In genomic region chr15:70250208-70251201, GRCh38 we compare ENCODE assay signal across 20 cellular contexts.
DNase-seq lines count a peak whose midpoint lies in the region; ATAC-seq and TF ChIP-seq lines count a peak whose summit lies in the region.
"Had no signal": no experiment of that assay in that cellular context is flagged by ENCODE, and none has a peak within 500 bp of the region (broad histone marks: within the 10 kb centered on the region; RNA-seq: fewer than 3 reads in every experiment).

No MANE protein-coding gene starts in this region.

- POLR2A ChIA-PET in HEK293 (lab: Yijun Ruan, JAX) (interaction anchor here (1.6 kb wide), 1 partner anchor 151 kb away, joined by 6 read pairs; no protein-coding TSS in a partner anchor), WTC11 (lab: Charles Lee) (no interaction called here)

- no peak overlapping the region for H3K27ac ChIP-seq in BLaER1 treated with 17β-estradiol and CSF1 and Interleukin-3, amounts not matched to agents 10 nM and 100 nM
- no peak overlapping the region for H3K27ac ChIP-seq in HEK293 (ENCODE audit: extremely low read depth, low read depth, low read length)
- peak overlapping the region in 1 of 2 donors; percentile 62 for H3K27ac ChIP-seq in ovary
- H3K27ac ChIP-seq in upper lobe of right lung, result no peak overlapping the region
- H3K27ac ChIP-seq: brain microvascular endothelial cell, coronary artery, vagina had no signal

- TF ChIP-seq CTCF in HEK293 (tag by site-specific recombination; IDR thresholded peaks at IDR 0.05) (no peak), chondrocyte (IDR thresholded peaks at IDR 0.05) (no peak), ovary (IDR thresholded peaks at IDR 0.05) (no peak), WTC11 (IDR thresholded peaks at IDR 0.05) (no peak), upper lobe of right lung (IDR thresholded peaks at IDR 0.05) (no peak)

- DNase-seq in chondrocyte (ENCODE audit: low spot score) (peak; percentile 88), ovary (peak; percentile 66 to 81 (median 70)), WTC11 (ENCODE audit: low spot score) (no peak), upper lobe of right lung (no peak), UCSD-AML1 (lab: John Stamatoyannopoulos, UW; ENCODE audit: unreplicated experiment) (no peak)
- DNase-seq: activated CD8-positive, alpha-beta memory T cell treated with anti-CD3 and anti-CD28 coated beads, Interleukin-2, amount 50 U/mL, for 4 hours; activated gamma-delta T cell; brain microvascular endothelial cell; GF-D8; kidney glomerular epithelial cell; MG63; naive thymus-derived CD4-positive, alpha-beta T cell; substantia nigra had no signal

- intact Hi-C loops in ovary (cut with DNase I) (loop anchor here in 2 of 4 donors (10.0 kb wide), 2 partner anchors 156 to 766 kb away; partner anchors contain the start of gene TLE3 (in 1 of the 2)), upper lobe of right lung (cut with DNase I) (no loop called here)

- H3K27me3 Mint-ChIP-seq in chondrocyte (ENCODE audit: low read depth) (peaks cover 30% of the 10 kb centered on the region), WTC11 (ENCODE audit: low read depth) (no peaks in the 10 kb centered on the region)

- no peak overlapping the region for H3K4me3 Mint-ChIP-seq in chondrocyte (ENCODE audit: unreplicated experiment)
- H3K4me3 Mint-ChIP-seq in WTC11, result no peak overlapping the region
- H3K4me3 Mint-ChIP-seq: naive thymus-derived CD4-positive, alpha-beta T cell; T-helper 2 cell treated with Interferon-gamma antibody and Interleukin-4, amounts not matched to agents 5 μg/mL and 100 μg/mL, for 36 hours had no signal

- peaks cover 56 to 67% (median 66%) of the 10 kb centered on the region in 10 experiments for H3K4me1 ChIP-seq in BLaER1 treated with 17β-estradiol and CSF1 and Interleukin-3, amounts not matched to agents 10 nM and 100 nM
- H3K4me1 ChIP-seq in HEK293 (ENCODE audit: control insufficient read depth, insufficient read depth, low read length) (0 out of 2 replicates have a peak, but pooled peaks cover 8% of the 10 kb centered on the region), ovary (ENCODE audit: insufficient read depth) (peaks cover 9% of the 10 kb centered on the region), upper lobe of right lung (peaks cover 3% of the 10 kb centered on the region)

- no peak for ATAC-seq in WTC11
- no peak for ATAC-seq in upper lobe of right lung
- ATAC-seq: naive thymus-derived CD4-positive, alpha-beta T cell; Panc1 had no signal

- H3K9me3 ChIP-seq in BLaER1 treated with 17β-estradiol and CSF1 and Interleukin-3, amounts not matched to agents 10 nM and 100 nM (replicated peaks in 1 of 11), result no peaks in the 10 kb centered on the region
- H3K9me3 ChIP-seq in HEK293 (ENCODE audit: control insufficient read depth, insufficient read depth, low read depth, low read length), result no peaks in the 10 kb centered on the region
- H3K9me3 ChIP-seq in ovary, result no peaks in the 10 kb centered on the region
- H3K9me3 ChIP-seq in upper lobe of right lung, result no peaks in the 10 kb centered on the region
- H3K9me3 ChIP-seq: HAP-1, MG63, vagina had no signal

- H4K20me1 ChIP-seq in BLaER1 treated with 17β-estradiol and CSF1 and Interleukin-3, amounts not matched to agents 10 nM and 100 nM, result peaks cover 0 to 37% (median 11%) of the 10 kb centered on the region in 11 experiments; a peak in 9 of 22 replicates

- no peak for TF ChIP-seq EP300 in ovary (IDR thresholded peaks at IDR 0.05)

- peak overlapping the region in 1 of 11 experiments; percentile 22; a peak in 1 of 22 replicates for H3K9ac ChIP-seq in BLaER1 treated with 17β-estradiol and CSF1 and Interleukin-3, amounts not matched to agents 10 nM and 100 nM

- CTCF ChIA-PET in HEK293 (lab: Yijun Ruan, JAX) (no interaction called here), WTC11 (lab: Charles Lee) (no interaction called here)

- H3K27ac Mint-ChIP-seq in chondrocyte (ENCODE audit: unreplicated experiment) (no peak overlapping the region), WTC11 (no peak overlapping the region)
- H3K27ac Mint-ChIP-seq: T-helper 2 cell treated with Interferon-gamma antibody and Interleukin-4, amounts not matched to agents 5 μg/mL and 100 μg/mL, for 36 hours had no signal

- H3K4me1 Mint-ChIP-seq in chondrocyte (ENCODE audit: low read depth), result peaks cover 3% of the 10 kb centered on the region
- H3K4me1 Mint-ChIP-seq in WTC11, result peaks cover 27% of the 10 kb centered on the region

- peak overlapping the region; percentile 48 to 88 (median 66) for H3K4me2 ChIP-seq in BLaER1 treated with 17β-estradiol and CSF1 and Interleukin-3, amounts not matched to agents 10 nM and 100 nM

- no peaks in the 10 kb centered on the region for H3K36me3 Mint-ChIP-seq in chondrocyte (ENCODE audit: low read depth)
- H3K36me3 Mint-ChIP-seq in WTC11, result no peaks in the 10 kb centered on the region
- H3K36me3 Mint-ChIP-seq: naive thymus-derived CD4-positive, alpha-beta T cell had no signal

- 62 to 74% (median 64%) methylated on average over 27 of the region's 27 CpGs for WGBS in ovary, 3 donors

- H3K27me3 ChIP-seq in BLaER1 treated with 17β-estradiol and CSF1 and Interleukin-3, amounts not matched to agents 10 nM and 100 nM, result peaks cover 0 to 61% (median 12%) of the 10 kb centered on the region in 11 experiments; a peak in 13 of 22 replicates
- H3K27me3 ChIP-seq in ovary (no peaks in the 10 kb centered on the region), upper lobe of right lung (no peaks in the 10 kb centered on the region)
- H3K27me3 ChIP-seq: MG63, vagina had no signal

- TF ChIP-seq POLR2A in ovary (IDR thresholded peaks at IDR 0.05), result no peak

- H3K36me3 ChIP-seq in BLaER1 treated with 17β-estradiol and CSF1 and Interleukin-3, amounts not matched to agents 10 nM and 100 nM, result no peaks in the 10 kb centered on the region
- H3K36me3 ChIP-seq in HEK293 (ENCODE audit: control insufficient read depth in 2 of 2, insufficient read depth in 1 of 2, low read length in 2 of 2) (no peaks in the 10 kb centered on the region), ovary (no peaks in the 10 kb centered on the region), upper lobe of right lung (no peaks in the 10 kb centered on the region)
- H3K36me3 ChIP-seq: brain microvascular endothelial cell, HAP-1, MG63, vagina had no signal

- H3K9me3 Mint-ChIP-seq in chondrocyte (ENCODE audit: low read depth) (no peaks in the 10 kb centered on the region), WTC11 (no peaks in the 10 kb centered on the region)
- H3K9me3 Mint-ChIP-seq: T-helper 2 cell treated with Interferon-gamma antibody and Interleukin-4, amounts not matched to agents 5 μg/mL and 100 μg/mL, for 36 hours had no signal

- no peak overlapping the region for H3K4me3 ChIP-seq in BLaER1 treated with 17β-estradiol and CSF1 and Interleukin-3, amounts not matched to agents 10 nM and 100 nM
- H3K4me3 ChIP-seq in HEK293 (ENCODE audit: low read depth, low read length) (no peak overlapping the region), ovary (no peak overlapping the region), upper lobe of right lung (no peak overlapping the region)
- H3K4me3 ChIP-seq: coronary artery, HAP-1, MG63, vagina had no signal

TF ChIP-seq in HEK293, 187 proteins besides CTCF, POLR2A, EP300 and RAD21:
- TF ChIP-seq ZNF169 (tag by site-specific recombination; IDR thresholded peaks at IDR 0.05), result no peak
- TF ChIP-seq ZNF416 (tag by site-specific recombination; IDR thresholded peaks at IDR 0.05), result no peak
- TF ChIP-seq KLF8 (tag by site-specific recombination; IDR thresholded peaks at IDR 0.05), result no peak
- no peak for TF ChIP-seq ZNF404 (tag by site-specific recombination; IDR thresholded peaks at IDR 0.05)
- 0 out of 2 replicates have a peak, but pooled peaks have one; percentile 14 for TF ChIP-seq OSR2 (tag by site-specific recombination; IDR thresholded peaks at IDR 0.05)
- peak; percentile 83 for TF ChIP-seq ZIC2 (tag by site-specific recombination; IDR thresholded peaks at IDR 0.05)
- TF ChIP-seq GLIS1 (tag by site-specific recombination; IDR thresholded peaks at IDR 0.05), result peak; percentile 86
TF ChIP-seq in HEK293: peak in this region for 3.

TF ChIP-seq in WTC11, 78 proteins besides CTCF, POLR2A, EP300 and RAD21 (continues in another document):
- TF ChIP-seq RORB (CRISPR knock-in tag; IDR thresholded peaks at IDR 0.05) (no peak), ATF1 (CRISPR knock-in tag; IDR thresholded peaks at IDR 0.05) (no peak), ERG (CRISPR knock-in tag; IDR thresholded peaks at IDR 0.05) (no peak), OVOL2 (CRISPR knock-in tag; IDR thresholded peaks at IDR 0.05; ENCODE audit: borderline replicate concordance) (no peak), ATF6 (CRISPR knock-in tag; IDR thresholded peaks at IDR 0.05) (no peak), CREB1 (CRISPR knock-in tag; IDR thresholded peaks at IDR 0.05) (no peak), PRRX2 (CRISPR knock-in tag; IDR thresholded peaks at IDR 0.05) (no peak), NFE2L1 (CRISPR knock-in tag; IDR thresholded peaks at IDR 0.05) (no peak), NFYB (CRISPR knock-in tag; conservative IDR thresholded peaks at IDR 0.05; ENCODE audit: low read depth) (no peak)

Comparison
In these comparisons a context has a peak if more than half of its experiments do, and no peak if none do; other contexts are left out.
1. DNase-seq: peak in chondrocyte (single experiment) and ovary (5 of 5); none in WTC11 (single experiment), upper lobe of right lung (single experiment) and UCSD-AML1 (single experiment).